Comparison of ENCODE assay signal across 1 cellular context in the genomic region with DNA sequence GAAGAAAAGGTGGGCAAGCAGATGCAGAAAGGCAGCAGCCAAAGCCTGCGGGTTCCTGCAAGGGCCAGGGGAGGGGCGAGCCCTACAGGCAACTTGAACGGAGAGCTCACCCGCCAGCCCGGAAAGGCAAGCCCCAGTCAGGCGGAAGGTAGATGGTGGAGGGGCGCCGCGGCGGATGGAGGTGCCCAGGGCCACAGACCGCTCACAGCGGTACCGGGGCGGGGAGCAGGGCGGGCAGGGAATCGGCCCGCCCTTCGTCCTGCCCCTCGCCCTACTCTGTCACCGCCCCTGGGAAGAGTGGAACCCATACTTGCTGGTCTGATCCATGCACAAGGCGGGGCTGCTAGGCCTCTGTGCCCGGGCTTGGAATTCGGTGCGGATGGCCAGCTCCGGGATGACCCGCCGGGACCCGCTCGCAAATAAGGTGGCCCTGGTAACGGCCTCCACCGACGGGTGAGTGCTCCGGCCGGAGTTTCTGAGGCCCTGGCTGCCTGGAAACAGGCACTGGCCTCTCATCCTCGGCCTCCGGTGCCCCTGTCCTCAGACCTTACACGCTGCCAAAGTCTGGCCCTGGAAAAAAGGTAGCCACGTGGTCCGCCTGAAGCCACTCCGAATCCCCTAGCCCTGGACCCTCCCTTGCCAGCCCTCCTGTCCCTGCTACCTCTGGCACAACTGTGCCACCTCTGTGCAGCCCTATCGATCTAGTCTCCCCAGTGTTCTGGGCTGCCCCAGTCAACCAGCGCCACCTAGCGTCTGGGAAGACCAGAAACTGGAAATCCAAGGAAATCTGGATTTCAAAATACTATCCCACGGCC.
TF ChIP-seq lines count a peak whose summit lies in the region.

A gene (plus strand): TSS at position 307 of the 815 bp plus-strand sequence. CDS start 19 bp downstream, at position 326.

TF ChIP-seq in HepG2, 621 proteins besides CTCF, POLR2A, EP300 and RAD21 (continued from another document and continues in another):
- TF ChIP-seq NR1H2 (CRISPR knock-in tag; IDR thresholded peaks at IDR 0.05; ENCODE audit: borderline replicate concordance, low read depth) = peak; percentile 97
- TF ChIP-seq, protein P1, sequence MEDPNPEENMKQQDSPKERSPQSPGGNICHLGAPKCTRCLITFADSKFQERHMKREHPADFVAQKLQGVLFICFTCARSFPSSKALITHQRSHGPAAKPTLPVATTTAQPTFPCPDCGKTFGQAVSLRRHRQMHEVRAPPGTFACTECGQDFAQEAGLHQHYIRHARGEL (CRISPR knock-in tag; IDR thresholded peaks at IDR 0.05) = peak; percentile 92
- TF ChIP-seq ZNF274 (CRISPR knock-in tag; IDR thresholded peaks at IDR 0.05) = peak; percentile 98
- peak; percentile 96 for TF ChIP-seq AGO2 (optimal IDR thresholded peaks at IDR 0.05; ENCODE audit: low read depth, low read length)
- TF ChIP-seq ELF4 (CRISPR knock-in tag; IDR thresholded peaks at IDR 0.05; ENCODE audit: borderline replicate concordance) = peak; percentile 91
- peak; percentile 77 for TF ChIP-seq KLF9 (CRISPR knock-in tag; IDR thresholded peaks at IDR 0.05; ENCODE audit: low read depth)
- TF ChIP-seq, protein P2, sequence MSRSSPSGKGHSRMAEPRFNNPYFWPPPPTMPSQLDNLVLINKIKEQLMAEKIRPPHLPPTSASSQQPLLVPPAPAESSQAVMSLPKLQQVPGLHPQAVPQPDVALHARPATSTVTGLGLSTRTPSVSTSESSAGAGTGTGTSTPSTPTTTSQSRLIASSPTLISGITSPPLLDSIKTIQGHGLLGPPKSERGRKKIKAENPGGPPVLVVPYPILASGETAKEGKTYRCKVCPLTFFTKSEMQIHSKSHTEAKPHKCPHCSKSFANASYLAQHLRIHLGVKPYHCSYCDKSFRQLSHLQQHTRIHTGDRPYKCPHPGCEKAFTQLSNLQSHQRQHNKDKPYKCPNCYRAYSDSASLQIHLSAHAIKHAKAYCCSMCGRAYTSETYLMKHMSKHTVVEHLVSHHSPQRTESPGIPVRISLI (CRISPR knock-in tag; IDR thresholded peaks at IDR 0.05; ENCODE audit: borderline replicate concordance) = peak; percentile 82; the same call in 1 of the 2 replicates
- TF ChIP-seq CHD2 (IDR thresholded peaks at IDR 0.05; ENCODE audit: low read depth, low read length) = no peak
- TF ChIP-seq ZNF720 (CRISPR knock-in tag; IDR thresholded peaks at IDR 0.05) = no peak; the same call in 1 of the 2 replicates
- TF ChIP-seq ZNF546 (CRISPR knock-in tag; conservative IDR thresholded peaks at IDR 0.05) = peak; percentile 99
- TF ChIP-seq, protein P3, sequence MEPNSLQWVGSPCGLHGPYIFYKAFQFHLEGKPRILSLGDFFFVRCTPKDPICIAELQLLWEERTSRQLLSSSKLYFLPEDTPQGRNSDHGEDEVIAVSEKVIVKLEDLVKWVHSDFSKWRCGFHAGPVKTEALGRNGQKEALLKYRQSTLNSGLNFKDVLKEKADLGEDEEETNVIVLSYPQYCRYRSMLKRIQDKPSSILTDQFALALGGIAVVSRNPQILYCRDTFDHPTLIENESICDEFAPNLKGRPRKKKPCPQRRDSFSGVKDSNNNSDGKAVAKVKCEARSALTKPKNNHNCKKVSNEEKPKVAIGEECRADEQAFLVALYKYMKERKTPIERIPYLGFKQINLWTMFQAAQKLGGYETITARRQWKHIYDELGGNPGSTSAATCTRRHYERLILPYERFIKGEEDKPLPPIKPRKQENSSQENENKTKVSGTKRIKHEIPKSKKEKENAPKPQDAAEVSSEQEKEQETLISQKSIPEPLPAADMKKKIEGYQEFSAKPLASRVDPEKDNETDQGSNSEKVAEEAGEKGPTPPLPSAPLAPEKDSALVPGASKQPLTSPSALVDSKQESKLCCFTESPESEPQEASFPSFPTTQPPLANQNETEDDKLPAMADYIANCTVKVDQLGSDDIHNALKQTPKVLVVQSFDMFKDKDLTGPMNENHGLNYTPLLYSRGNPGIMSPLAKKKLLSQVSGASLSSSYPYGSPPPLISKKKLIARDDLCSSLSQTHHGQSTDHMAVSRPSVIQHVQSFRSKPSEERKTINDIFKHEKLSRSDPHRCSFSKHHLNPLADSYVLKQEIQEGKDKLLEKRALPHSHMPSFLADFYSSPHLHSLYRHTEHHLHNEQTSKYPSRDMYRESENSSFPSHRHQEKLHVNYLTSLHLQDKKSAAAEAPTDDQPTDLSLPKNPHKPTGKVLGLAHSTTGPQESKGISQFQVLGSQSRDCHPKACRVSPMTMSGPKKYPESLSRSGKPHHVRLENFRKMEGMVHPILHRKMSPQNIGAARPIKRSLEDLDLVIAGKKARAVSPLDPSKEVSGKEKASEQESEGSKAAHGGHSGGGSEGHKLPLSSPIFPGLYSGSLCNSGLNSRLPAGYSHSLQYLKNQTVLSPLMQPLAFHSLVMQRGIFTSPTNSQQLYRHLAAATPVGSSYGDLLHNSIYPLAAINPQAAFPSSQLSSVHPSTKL (CRISPR knock-in tag; IDR thresholded peaks at IDR 0.05) = peak; percentile 84
- TF ChIP-seq ZMAT3 (CRISPR knock-in tag; conservative IDR thresholded peaks at IDR 0.05) = peak; percentile 99
- 0 out of 2 replicates have a peak, but pooled peaks have one; percentile 20 for TF ChIP-seq NFYB (CRISPR knock-in tag; IDR thresholded peaks at IDR 0.05)
- TF ChIP-seq TMF1 (CRISPR knock-in tag; IDR thresholded peaks at IDR 0.05; ENCODE audit: low read depth) = peak; percentile 91
- peak; percentile 96; the same call in 1 of the 2 replicates for TF ChIP-seq ZNF788 (CRISPR knock-in tag; IDR thresholded peaks at IDR 0.05; ENCODE audit: borderline replicate concordance)
- TF ChIP-seq, protein P4, sequence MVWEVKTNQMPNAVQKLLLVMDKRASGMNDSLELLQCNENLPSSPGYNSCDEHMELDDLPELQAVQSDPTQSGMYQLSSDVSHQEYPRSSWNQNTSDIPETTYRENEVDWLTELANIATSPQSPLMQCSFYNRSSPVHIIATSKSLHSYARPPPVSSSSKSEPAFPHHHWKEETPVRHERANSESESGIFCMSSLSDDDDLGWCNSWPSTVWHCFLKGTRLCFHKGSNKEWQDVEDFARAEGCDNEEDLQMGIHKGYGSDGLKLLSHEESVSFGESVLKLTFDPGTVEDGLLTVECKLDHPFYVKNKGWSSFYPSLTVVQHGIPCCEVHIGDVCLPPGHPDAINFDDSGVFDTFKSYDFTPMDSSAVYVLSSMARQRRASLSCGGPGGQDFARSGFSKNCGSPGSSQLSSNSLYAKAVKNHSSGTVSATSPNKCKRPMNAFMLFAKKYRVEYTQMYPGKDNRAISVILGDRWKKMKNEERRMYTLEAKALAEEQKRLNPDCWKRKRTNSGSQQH (CRISPR knock-in tag; IDR thresholded peaks at IDR 0.05; ENCODE audit: low read depth) = peak; percentile 89
- TF ChIP-seq ZNF598 (CRISPR knock-in tag; IDR thresholded peaks at IDR 0.05; ENCODE audit: borderline replicate concordance) = peak; percentile 96; the same call in 1 of the 2 replicates
- peak; percentile 98 for TF ChIP-seq SPEN (CRISPR knock-in tag; IDR thresholded peaks at IDR 0.05; ENCODE audit: low read depth)
- TF ChIP-seq MZF1 (CRISPR knock-in tag; IDR thresholded peaks at IDR 0.05; ENCODE audit: borderline replicate concordance) = peak; percentile 72; the same call in 1 of the 2 replicates
- peak; percentile 74 for TF ChIP-seq ZNF629 (CRISPR knock-in tag; conservative IDR thresholded peaks at IDR 0.05)
- peak; percentile 85 for TF ChIP-seq KMT2A (CRISPR knock-in tag; IDR thresholded peaks at IDR 0.05)
- no peak; the same call in 1 of the 2 replicates for TF ChIP-seq ZNF749 (CRISPR knock-in tag; IDR thresholded peaks at IDR 0.05; ENCODE audit: borderline replicate concordance)
- no peak for TF ChIP-seq CREB1 (IDR thresholded peaks at IDR 0.05)
- TF ChIP-seq CREB1 (CRISPR knock-in tag; IDR thresholded peaks at IDR 0.05) = no peak
- TF ChIP-seq, protein P5, sequence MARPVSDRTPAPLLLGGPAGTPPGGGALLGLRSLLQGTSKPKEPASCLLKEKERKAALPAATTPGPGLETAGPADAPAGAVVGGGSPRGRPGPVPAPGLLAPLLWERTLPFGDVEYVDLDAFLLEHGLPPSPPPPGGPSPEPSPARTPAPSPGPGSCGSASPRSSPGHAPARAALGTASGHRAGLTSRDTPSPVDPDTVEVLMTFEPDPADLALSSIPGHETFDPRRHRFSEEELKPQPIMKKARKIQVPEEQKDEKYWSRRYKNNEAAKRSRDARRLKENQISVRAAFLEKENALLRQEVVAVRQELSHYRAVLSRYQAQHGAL (CRISPR knock-in tag; IDR thresholded peaks at IDR 0.05; ENCODE audit: not compliant biosample characterization) = peak; percentile 90
- TF ChIP-seq, protein P6, sequence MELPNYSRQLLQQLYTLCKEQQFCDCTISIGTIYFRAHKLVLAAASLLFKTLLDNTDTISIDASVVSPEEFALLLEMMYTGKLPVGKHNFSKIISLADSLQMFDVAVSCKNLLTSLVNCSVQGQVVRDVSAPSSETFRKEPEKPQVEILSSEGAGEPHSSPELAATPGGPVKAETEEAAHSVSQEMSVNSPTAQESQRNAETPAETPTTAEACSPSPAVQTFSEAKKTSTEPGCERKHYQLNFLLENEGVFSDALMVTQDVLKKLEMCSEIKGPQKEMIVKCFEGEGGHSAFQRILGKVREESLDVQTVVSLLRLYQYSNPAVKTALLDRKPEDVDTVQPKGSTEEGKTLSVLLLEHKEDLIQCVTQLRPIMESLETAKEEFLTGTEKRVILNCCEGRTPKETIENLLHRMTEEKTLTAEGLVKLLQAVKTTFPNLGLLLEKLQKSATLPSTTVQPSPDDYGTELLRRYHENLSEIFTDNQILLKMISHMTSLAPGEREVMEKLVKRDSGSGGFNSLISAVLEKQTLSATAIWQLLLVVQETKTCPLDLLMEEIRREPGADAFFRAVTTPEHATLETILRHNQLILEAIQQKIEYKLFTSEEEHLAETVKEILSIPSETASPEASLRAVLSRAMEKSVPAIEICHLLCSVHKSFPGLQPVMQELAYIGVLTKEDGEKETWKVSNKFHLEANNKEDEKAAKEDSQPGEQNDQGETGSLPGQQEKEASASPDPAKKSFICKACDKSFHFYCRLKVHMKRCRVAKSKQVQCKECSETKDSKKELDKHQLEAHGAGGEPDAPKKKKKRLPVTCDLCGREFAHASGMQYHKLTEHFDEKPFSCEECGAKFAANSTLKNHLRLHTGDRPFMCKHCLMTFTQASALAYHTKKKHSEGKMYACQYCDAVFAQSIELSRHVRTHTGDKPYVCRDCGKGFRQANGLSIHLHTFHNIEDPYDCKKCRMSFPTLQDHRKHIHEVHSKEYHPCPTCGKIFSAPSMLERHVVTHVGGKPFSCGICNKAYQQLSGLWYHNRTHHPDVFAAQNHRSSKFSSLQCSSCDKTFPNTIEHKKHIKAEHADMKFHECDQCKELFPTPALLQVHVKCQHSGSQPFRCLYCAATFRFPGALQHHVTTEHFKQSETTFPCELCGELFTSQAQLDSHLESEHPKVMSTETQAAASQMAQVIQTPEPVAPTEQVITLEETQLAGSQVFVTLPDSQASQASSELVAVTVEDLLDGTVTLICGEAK (IDR thresholded peaks at IDR 0.05) = no peak
- TF ChIP-seq, protein P6 (CRISPR knock-in tag; IDR thresholded peaks at IDR 0.05) = peak; percentile 92
- no peak; the same call in 1 of the 2 replicates for TF ChIP-seq REXO4 (CRISPR knock-in tag; IDR thresholded peaks at IDR 0.05; ENCODE audit: borderline replicate concordance)
- TF ChIP-seq ZNF761 (CRISPR knock-in tag; conservative IDR thresholded peaks at IDR 0.05) = peak; percentile 96; the same call in 1 of the 2 replicates
- peak; percentile 96 for TF ChIP-seq ZNF205 (CRISPR knock-in tag; IDR thresholded peaks at IDR 0.05)
- TF ChIP-seq, protein P7, sequence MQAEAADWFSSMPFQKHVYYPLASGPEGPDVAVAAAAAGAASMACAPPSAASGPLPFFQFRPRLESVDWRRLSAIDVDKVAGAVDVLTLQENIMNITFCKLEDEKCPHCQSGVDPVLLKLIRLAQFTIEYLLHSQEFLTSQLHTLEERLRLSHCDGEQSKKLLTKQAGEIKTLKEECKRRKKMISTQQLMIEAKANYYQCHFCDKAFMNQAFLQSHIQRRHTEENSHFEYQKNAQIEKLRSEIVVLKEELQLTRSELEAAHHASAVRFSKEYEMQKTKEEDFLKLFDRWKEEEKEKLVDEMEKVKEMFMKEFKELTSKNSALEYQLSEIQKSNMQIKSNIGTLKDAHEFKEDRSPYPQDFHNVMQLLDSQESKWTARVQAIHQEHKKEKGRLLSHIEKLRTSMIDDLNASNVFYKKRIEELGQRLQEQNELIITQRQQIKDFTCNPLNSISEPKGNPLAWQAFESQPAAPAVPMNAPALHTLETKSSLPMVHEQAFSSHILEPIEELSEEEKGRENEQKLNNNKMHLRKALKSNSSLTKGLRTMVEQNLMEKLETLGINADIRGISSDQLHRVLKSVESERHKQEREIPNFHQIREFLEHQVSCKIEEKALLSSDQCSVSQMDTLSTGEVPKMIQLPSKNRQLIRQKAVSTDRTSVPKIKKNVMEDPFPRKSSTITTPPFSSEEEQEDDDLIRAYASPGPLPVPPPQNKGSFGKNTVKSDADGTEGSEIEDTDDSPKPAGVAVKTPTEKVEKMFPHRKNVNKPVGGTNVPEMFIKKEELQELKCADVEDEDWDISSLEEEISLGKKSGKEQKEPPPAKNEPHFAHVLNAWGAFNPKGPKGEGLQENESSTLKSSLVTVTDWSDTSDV (CRISPR knock-in tag; IDR thresholded peaks at IDR 0.05) = peak; percentile 99
- peak; percentile 89; the same call in 1 of the 2 replicates for TF ChIP-seq ZFP62 (CRISPR knock-in tag; IDR thresholded peaks at IDR 0.05)
- TF ChIP-seq, protein P8, sequence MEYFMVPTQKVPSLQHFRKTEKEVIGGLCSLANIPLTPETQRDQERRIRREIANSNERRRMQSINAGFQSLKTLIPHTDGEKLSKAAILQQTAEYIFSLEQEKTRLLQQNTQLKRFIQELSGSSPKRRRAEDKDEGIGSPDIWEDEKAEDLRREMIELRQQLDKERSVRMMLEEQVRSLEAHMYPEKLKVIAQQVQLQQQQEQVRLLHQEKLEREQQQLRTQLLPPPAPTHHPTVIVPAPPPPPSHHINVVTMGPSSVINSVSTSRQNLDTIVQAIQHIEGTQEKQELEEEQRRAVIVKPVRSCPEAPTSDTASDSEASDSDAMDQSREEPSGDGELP (IDR thresholded peaks at IDR 0.05; ENCODE audit: borderline replicate concordance, low read depth) = peak; percentile 7
- peak; percentile 93 for TF ChIP-seq ZNF264 (CRISPR knock-in tag; IDR thresholded peaks at IDR 0.05)
